25 cellular contexts compared by ENCODE assay signal in genomic region chr19:55698256-55698655, GRCh38. TPM values are rescaled to one million over a fixed set of nuclear protein-coding genes. Genes with fewer than 3 reads are reported as not detected.
DNase-seq lines count a peak whose midpoint lies in the region; ATAC-seq, FAIRE-seq and TF ChIP-seq lines count a peak whose summit lies in the region.
"Had no signal": no experiment of that assay in that cellular context is flagged by ENCODE, and none has a peak within 500 bp of the region (broad histone marks: within the 10 kb centered on the region; RNA-seq: fewer than 3 reads in every experiment).

No MANE protein-coding gene starts in this region.

- no peak overlapping the region for H3K4me3 Mint-ChIP-seq in activated T-cell treated with anti-CD3 and anti-CD28 coated beads, Interleukin-2, amount 50 U/mL, for 24 hours
- H3K4me3 Mint-ChIP-seq in activated T-cell treated with anti-CD3 and anti-CD28 coated beads, Interleukin-2, amount 50 U/mL, for 4 hours, result no peak overlapping the region
- H3K4me3 Mint-ChIP-seq in stimulated activated naive B cell treated with anti-CD40 and anti-IgM and Interleukin-4, amounts not matched to agents 10 μg/mL and 1 μg/mL and 100 μg/mL, for 72 hours, result no peak overlapping the region
- H3K4me3 Mint-ChIP-seq: CD4-positive, alpha-beta memory T cell; HFFc6 had no signal

- no peaks in the 10 kb centered on the region for H4K20me1 ChIP-seq in HCT116 (ENCODE audit: insufficient read depth)

- H3K27ac Mint-ChIP-seq in activated T-cell treated with anti-CD3 and anti-CD28 coated beads, Interleukin-2, amount 50 U/mL, for 24 hours, result no peak overlapping the region
- H3K27ac Mint-ChIP-seq in stimulated activated naive B cell treated with anti-CD40 and anti-IgM and Interleukin-4, amounts not matched to agents 10 μg/mL and 1 μg/mL and 100 μg/mL, for 72 hours, result peak overlapping the region; percentile 32
- H3K27ac Mint-ChIP-seq: HFFc6 had no signal

- H3K9me3 Mint-ChIP-seq in activated T-cell treated with anti-CD3 and anti-CD28 coated beads, Interleukin-2, amount 50 U/mL, for 24 hours, result no peaks in the 10 kb centered on the region
- H3K9me3 Mint-ChIP-seq in activated T-cell treated with anti-CD3 and anti-CD28 coated beads, Interleukin-2, amount 50 U/mL, for 4 hours, result no peaks in the 10 kb centered on the region
- no peaks in the 10 kb centered on the region for H3K9me3 Mint-ChIP-seq in stimulated activated naive B cell treated with anti-CD40 and anti-IgM and Interleukin-4, amounts not matched to agents 10 μg/mL and 1 μg/mL and 100 μg/mL, for 72 hours
- H3K9me3 Mint-ChIP-seq: CD4-positive, alpha-beta memory T cell; HFFc6 had no signal

- POLR2A ChIA-PET in HCT116 (lab: Charles Lee), result no interaction called here

- no peak overlapping the region for H3K4me3 ChIP-seq in HCT116 (replicated peaks in 1 of 2; ENCODE audit: low read depth in 1 of 2, low read length in 2 of 2)
- H3K4me3 ChIP-seq: GM12878 had no signal

- no peaks in the 10 kb centered on the region for H3K27me3 Mint-ChIP-seq in activated T-cell treated with anti-CD3 and anti-CD28 coated beads, Interleukin-2, amount 50 U/mL, for 24 hours
- no peaks in the 10 kb centered on the region for H3K27me3 Mint-ChIP-seq in activated T-cell treated with anti-CD3 and anti-CD28 coated beads, Interleukin-2, amount 50 U/mL, for 4 hours (ENCODE audit: low read depth)
- H3K27me3 Mint-ChIP-seq in stimulated activated naive B cell treated with anti-CD40 and anti-IgM and Interleukin-4, amounts not matched to agents 10 μg/mL and 1 μg/mL and 100 μg/mL, for 72 hours, result no peaks in the 10 kb centered on the region
- H3K27me3 Mint-ChIP-seq: CD4-positive, alpha-beta memory T cell had no signal

- no peak overlapping the region for H3K9ac ChIP-seq in HCT116 (ENCODE audit: low read length)

- intact Hi-C loops in HCT116 (cut with micrococcal nuclease) (no loop called here), posterior vena cava (cut with DNase I) (no loop called here)

- no peak overlapping the region for H2AFZ ChIP-seq in HCT116 (ENCODE audit: low read depth, low read length, poor library complexity, severe bottlenecking)

- H3K27me3 ChIP-seq in HCT116 (ENCODE audit: insufficient read depth, low read length), result no peaks in the 10 kb centered on the region

- no peaks in the 10 kb centered on the region for H3K9me2 ChIP-seq in HCT116 (ENCODE audit: insufficient read depth)

- no peaks in the 10 kb centered on the region for H3K4me1 Mint-ChIP-seq in activated T-cell treated with anti-CD3 and anti-CD28 coated beads, Interleukin-2, amount 50 U/mL, for 24 hours (ENCODE audit: low read depth)
- H3K4me1 Mint-ChIP-seq in activated T-cell treated with anti-CD3 and anti-CD28 coated beads, Interleukin-2, amount 50 U/mL, for 4 hours (ENCODE audit: low read depth), result no peaks in the 10 kb centered on the region
- peaks cover 3 to 7% of the 10 kb centered on the region in 2 donors for H3K4me1 Mint-ChIP-seq in stimulated activated naive B cell treated with anti-CD40 and anti-IgM and Interleukin-4, amounts not matched to agents 10 μg/mL and 1 μg/mL and 100 μg/mL, for 72 hours

- no peak for TF ChIP-seq RAD21 in HCT116 (IDR thresholded peaks at IDR 0.05; ENCODE audit: low read depth)

- RAD21 ChIA-PET in HCT116 (lab: Charles Lee; ENCODE audit: low non-redundant PET in 1 of 2, low total read pairs in 2 of 2, uncharacterized antibody in 2 of 2, unreplicated experiment in 2 of 2), result no interaction called here

- ATAC-seq in activated T-cell treated with anti-CD3 and anti-CD28 coated beads, Interleukin-2, amount 50 U/mL, for 4 hours, result no peak
- ATAC-seq in HCT116 (0 out of 2 replicates have a peak, but pooled peaks have one; percentile 17), HG03460 (IDR thresholded peaks at IDR 0.05; ENCODE audit: unreplicated experiment) (no peak)
- ATAC-seq in stimulated activated naive B cell treated with anti-CD40 and anti-IgM and Interleukin-4, amounts not matched to agents 10 μg/mL and 1 μg/mL and 100 μg/mL, for 72 hours (replicated peaks), result no peak
- ATAC-seq: GM12878, PC-3 had no signal

- TF ChIP-seq CTCF in HCT116 (IDR thresholded peaks at IDR 0.05 in 2 of 3, conservative IDR thresholded peaks at IDR 0.05 in 1 of 3; ENCODE audit: borderline replicate concordance in 1 of 3, insufficient read depth in 1 of 3, low read depth in 2 of 3, low read length in 2 of 3), result no peak

- H3K4me2 ChIP-seq in HCT116 (ENCODE audit: low read length), result no peak overlapping the region

- peak; percentile 22 for DNase-seq in activated T-cell treated with anti-CD3 and anti-CD28 coated beads, Interleukin-2, amount 50 U/mL, for 24 hours
- no peak for DNase-seq in activated T-cell treated with anti-CD3 and anti-CD28 coated beads, Interleukin-2, amount 50 U/mL, for 4 hours
- DNase-seq in HCT116 (ENCODE audit: low read depth, low spot score) (no peak), mesenteric fat pad (ENCODE audit: low spot score) (peak; percentile 77), urothelium cell line (ENCODE audit: low spot score) (no peak), posterior vena cava (ENCODE audit: low spot score) (no peak)
- DNase-seq in stimulated activated naive B cell treated with anti-CD40 and anti-IgM and Interleukin-4, amounts not matched to agents 10 μg/mL and 1 μg/mL and 100 μg/mL, for 72 hours, result no peak
- DNase-seq: Calu3; CD4-positive, alpha-beta memory T cell; DMS53; EL; HFFc6; NCI-H1436; NCI-H2029; NCI-H345; NCI-H526; PC-3; RPMI8226; SHP77 treated with DMSO at 0.1 percent for 48 hours had no signal

- no peak for TF ChIP-seq POLR2A in HCT116 (IDR thresholded peaks at IDR 0.05; ENCODE audit: borderline replicate concordance, extremely low read depth, insufficient read depth, insufficient read length)

- no TSS peak for BruUV-seq in HCT116 (replicated peaks; lab: Mats Ljungman, UMichigan)

- peaks cover 75% of the 10 kb centered on the region for H3K36me3 Mint-ChIP-seq in activated T-cell treated with anti-CD3 and anti-CD28 coated beads, Interleukin-2, amount 50 U/mL, for 24 hours (ENCODE audit: low read depth)
- H3K36me3 Mint-ChIP-seq in activated T-cell treated with anti-CD3 and anti-CD28 coated beads, Interleukin-2, amount 50 U/mL, for 4 hours (ENCODE audit: insufficient read depth), result peaks cover 20% of the 10 kb centered on the region
- H3K36me3 Mint-ChIP-seq in stimulated activated naive B cell treated with anti-CD40 and anti-IgM and Interleukin-4, amounts not matched to agents 10 μg/mL and 1 μg/mL and 100 μg/mL, for 72 hours, result peaks cover 39 to 62% of the 10 kb centered on the region in 2 donors

- H3K4me1 ChIP-seq in HCT116 (ENCODE audit: control insufficient read depth in 1 of 2, insufficient read depth in 2 of 2, low read length in 2 of 2), result no peaks in the 10 kb centered on the region

- peaks cover 18 to 22% of the 10 kb centered on the region in 2 experiments; a peak in 3 of 4 replicates for H3K36me3 ChIP-seq in HCT116 (ENCODE audit: control insufficient read depth in 1 of 2, insufficient read depth in 2 of 2, low read length in 2 of 2)

- CTCF ChIA-PET in HCT116 (lab: Charles Lee), result no interaction called here

- H3K9me3 ChIP-seq in HCT116 (ENCODE audit: control insufficient read depth in 1 of 2, insufficient read depth in 1 of 2, low read depth in 1 of 2, low read length in 2 of 2), result no peaks in the 10 kb centered on the region

- H3K27ac ChIP-seq in HCT116 (ENCODE audit: low read depth, low read length), result no peak overlapping the region

- no peak for FAIRE-seq in urothelium cell line (lab: Jason Lieb, UNC)
- FAIRE-seq: A204.1, GM12878, H1 had no signal

- H3K79me2 ChIP-seq in HCT116 (ENCODE audit: insufficient read depth, low read length), result no peaks in the 10 kb centered on the region

TF ChIP-seq in HCT116, 20 proteins besides CTCF, POLR2A, EP300 and RAD21 (continues in another document):
- no peak for TF ChIP-seq JUND (IDR thresholded peaks at IDR 0.05)

RNA-seq across cellular contexts. Expression of gene EPN1, which starts 23.2 kb away (rescaled TPM):
- total RNA-seq in activated T-cell treated with anti-CD3 and anti-CD28 coated beads, Interleukin-2, amount 50 U/mL, for 4 hours, result 10 to 100 TPM; 55.0 to 61.4 (median 55.2) TPM
- total RNA-seq in HCT116 (2021; ENCODE audit: unreplicated experiment) (122 TPM), mesenteric fat pad (114 TPM), posterior vena cava (10 to 100 TPM; 75.5 to 76.4 TPM)
- 99.3 and 119 TPM in 2 replicates for polyA plus RNA-seq in HCT116 (2012)

RNA-seq across cellular contexts. Expression of gene NLRP9, which starts 39.9 kb away (rescaled TPM):
- not detected for total RNA-seq in activated T-cell treated with anti-CD3 and anti-CD28 coated beads, Interleukin-2, amount 50 U/mL, for 4 hours
- not detected for total RNA-seq in HCT116 (2021; ENCODE audit: unreplicated experiment)
- not detected in 2 replicates for polyA plus RNA-seq in HCT116 (2012)
- not detected for total RNA-seq in mesenteric fat pad
- total RNA-seq in posterior vena cava, result not detected
- total RNA-seq: Calu3; CD4-positive, alpha-beta memory T cell; GM12878; H1; HFFc6; M059J; PC-3 had no signal
- polyA plus RNA-seq: BJ; CD4-positive, alpha-beta memory T cell; GM12878; H1 had no signal

RNA-seq across cellular contexts. Expression of gene U2AF2, which starts 43.4 kb away (rescaled TPM):
- 100 to 1,000 TPM; 467 to 532 (median 476) TPM for total RNA-seq in activated T-cell treated with anti-CD3 and anti-CD28 coated beads, Interleukin-2, amount 50 U/mL, for 4 hours
- total RNA-seq in HCT116 (2021; ENCODE audit: unreplicated experiment), result 259 TPM
- 199 and 201 TPM in 2 replicates for polyA plus RNA-seq in HCT116 (2012)
- 126 TPM for total RNA-seq in mesenteric fat pad
- total RNA-seq in posterior vena cava, result 10 to 100 TPM; 89.3 to 91.7 TPM

RNA-seq across cellular contexts. Expression of gene CCDC106, which starts 50.2 kb away (rescaled TPM):
- 1 to 10 TPM; 3.9 to 7.8 (median 4.8) TPM for total RNA-seq in activated T-cell treated with anti-CD3 and anti-CD28 coated beads, Interleukin-2, amount 50 U/mL, for 4 hours
- 1.0 TPM for total RNA-seq in HCT116 (2021; ENCODE audit: unreplicated experiment)
- 0.56 and 0.70 TPM in 2 replicates for polyA plus RNA-seq in HCT116 (2012)
- 16.4 TPM for total RNA-seq in mesenteric fat pad
- 10 to 100 TPM in 1 of 2 donors, 1 to 10 TPM in 1; 8.6 to 13.6 TPM for total RNA-seq in posterior vena cava

RNA-seq across cellular contexts. Expression of gene ZNF581, which starts 54.8 kb away (rescaled TPM):
- total RNA-seq in activated T-cell treated with anti-CD3 and anti-CD28 coated beads, Interleukin-2, amount 50 U/mL, for 4 hours, result 10 to 100 TPM; 46.2 to 54.1 (median 52.7) TPM
- 44.4 TPM for total RNA-seq in HCT116 (2021; ENCODE audit: unreplicated experiment)
- polyA plus RNA-seq in HCT116 (2012), result 47.8 and 48.2 TPM in 2 replicates
- 11.3 TPM for total RNA-seq in mesenteric fat pad
- 10 to 100 TPM in 1 of 2 donors, 1 to 10 TPM in 1; 8.0 to 12.0 TPM for total RNA-seq in posterior vena cava

Comparison
In these comparisons a context has a peak if more than half of its experiments do, and no peak if none do; other contexts are left out.
1. DNase-seq: peak in activated T-cell treated with anti-CD3 and anti-CD28 coated beads, Interleukin-2, amount 50 U/mL, for 24 hours (single experiment) and mesenteric fat pad (single experiment); none in activated T-cell treated with anti-CD3 and anti-CD28 coated beads, Interleukin-2, amount 50 U/mL, for 4 hours (single experiment), HCT116 (single experiment), stimulated activated naive B cell treated with anti-CD40 and anti-IgM and Interleukin-4, amounts not matched to agents 10 μg/mL and 1 μg/mL and 100 μg/mL, for 72 hours (single experiment), urothelium cell line (single experiment) and posterior vena cava (single experiment).